In the genomic region with DNA sequence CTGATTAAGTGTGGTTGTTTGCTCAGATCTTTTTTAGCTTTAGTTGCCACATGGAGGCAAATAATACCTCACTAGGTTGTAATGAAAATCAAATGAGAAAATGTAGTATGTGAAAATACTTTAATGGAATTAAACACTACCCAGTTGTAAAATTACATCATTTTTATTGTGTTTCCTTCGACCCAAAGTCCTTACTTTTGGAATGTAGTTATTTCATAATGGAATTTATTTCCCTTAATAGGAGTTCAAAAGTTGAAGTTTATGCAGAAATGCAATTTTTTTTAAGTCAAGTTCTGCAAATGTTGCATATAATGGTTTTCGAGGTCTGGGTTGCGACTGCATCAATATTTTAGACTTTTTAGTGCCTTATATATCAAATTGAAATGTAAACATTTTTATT, we compare ENCODE assay signal across 8 cellular contexts. TPM values are rescaled to one million over a fixed set of nuclear protein-coding genes. Genes with fewer than 3 reads are reported as not detected.
DNase-seq lines count a peak whose midpoint lies in the region; ATAC-seq, FAIRE-seq and TF ChIP-seq lines count a peak whose summit lies in the region.

No MANE protein-coding gene starts in this region.

- H4K20me1 ChIP-seq in DND-41 (ENCODE audit: insufficient read depth, low read length) = peaks cover 31% of the 10 kb centered on the region; the same call in 1 of the 2 replicates
- peaks cover 39% of the 10 kb centered on the region for H4K20me1 ChIP-seq in PC-3 (ENCODE audit: low read length)

- H3K27me3 ChIP-seq in DND-41 (ENCODE audit: insufficient read depth, low read length, poor library complexity) (peaks cover 9% of the 10 kb centered on the region), PC-3 (ENCODE audit: low read length) (no peaks in the 10 kb centered on the region), parathyroid adenoma (ENCODE audit: control insufficient read depth, insufficient read depth, low read length) (no peaks in the 10 kb centered on the region)

- no peaks in the 10 kb centered on the region for H3K9me2 ChIP-seq in PC-3 (replicated peaks; ENCODE audit: low read length)

- peaks cover 44% of the 10 kb centered on the region for H3K4me1 ChIP-seq in DND-41 (ENCODE audit: insufficient read depth, low read length)
- peaks cover 32% of the 10 kb centered on the region for H3K4me1 ChIP-seq in PC-3 (ENCODE audit: insufficient read depth, low read length)
- peaks cover 18% of the 10 kb centered on the region for H3K4me1 ChIP-seq in parathyroid adenoma

- no peak for TF ChIP-seq CTCF in DND-41 (IDR thresholded peaks at IDR 0.05; ENCODE audit: borderline replicate concordance, extremely low read depth, low read length, poor library complexity, severe bottlenecking)
- TF ChIP-seq CTCF in PC-3 (conservative IDR thresholded peaks at IDR 0.05; ENCODE audit: low read depth, low read length) = no peak
- TF ChIP-seq CTCF in parathyroid adenoma (IDR thresholded peaks at IDR 0.05) = no peak

- DNase-seq in DND-41 = no peak
- no peak for DNase-seq in PC-3
- DNase-seq in NCI-H82 (lab: John Stamatoyannopoulos, UW) = no peak
- no peak for DNase-seq in stimulated activated CD4-positive, alpha-beta T cell treated with anti-CD3 and anti-CD28 coated beads, Interleukin-1b, Interleukin-23, amount 100 ng/mL, for 48 hours

- H3K9ac ChIP-seq in DND-41 (ENCODE audit: low read depth, low read length) (peak overlapping the region; percentile 70), PC-3 (ENCODE audit: low read length) (0 out of 2 replicates have a peak overlapping the region, but pooled peaks have one; percentile 90), parathyroid adenoma (no peak overlapping the region)

- peak overlapping the region; percentile 40; the same call in 1 of the 2 replicates for H2AFZ ChIP-seq in DND-41 (ENCODE audit: low read depth, low read length)
- H2AFZ ChIP-seq in PC-3 (ENCODE audit: low read length) = no peak overlapping the region
- peak overlapping the region; percentile 90 for H2AFZ ChIP-seq in parathyroid adenoma

- H3K4me3 ChIP-seq in DND-41 (ENCODE audit: low read depth in 1 of 2, low read length in 2 of 2) = peak overlapping the region; percentile 46 to 72; a peak in 3 of 4 replicates
- peak overlapping the region; percentile 95 for H3K4me3 ChIP-seq in PC-3 (ENCODE audit: low read length)
- peak overlapping the region; percentile 95 for H3K4me3 ChIP-seq in parathyroid adenoma (ENCODE audit: low read depth, low read length)

- H3K9me3 ChIP-seq in DND-41 (ENCODE audit: insufficient read depth, low read length, severe bottlenecking) = no peaks in the 10 kb centered on the region
- no peaks in the 10 kb centered on the region for H3K9me3 ChIP-seq in PC-3 (ENCODE audit: low read length)
- no peaks in the 10 kb centered on the region for H3K9me3 ChIP-seq in parathyroid adenoma (ENCODE audit: control insufficient read depth, low read length)

- H3F3A ChIP-seq in PC-3 (ENCODE audit: low read length, unreplicated experiment) = no peaks in the 10 kb centered on the region

- POLR2A ChIA-PET in PC-3 (lab: Charles Lee; ENCODE audit: unreplicated experiment) = no interaction called here

- intact Hi-C loops in PC-3 (cut with micrococcal nuclease) = loop anchor here (10.0 kb wide), 1 partner anchor 233 kb away; no protein-coding TSS in a partner anchor

- H3K36me3 ChIP-seq in DND-41 (ENCODE audit: insufficient read depth, low read length) = peaks cover 28% of the 10 kb centered on the region
- peaks cover 13% of the 10 kb centered on the region for H3K36me3 ChIP-seq in PC-3 (ENCODE audit: low read depth, low read length)
- H3K36me3 ChIP-seq in parathyroid adenoma (ENCODE audit: control insufficient read depth, insufficient read depth, low read length) = no peaks in the 10 kb centered on the region

- BruUV-seq in PC-3 (replicated peaks; lab: Mats Ljungman, UMichigan) = no TSS peak

- H3K79me2 ChIP-seq in DND-41 (ENCODE audit: insufficient read depth, low read length) (peaks cover 51% of the 10 kb centered on the region), PC-3 (ENCODE audit: low read length) (peaks cover 97% of the 10 kb centered on the region), parathyroid adenoma (peaks cover 21% of the 10 kb centered on the region)

- H3K4me2 ChIP-seq in DND-41 (ENCODE audit: insufficient read depth, low read length) (peak overlapping the region; percentile 72), PC-3 (ENCODE audit: low read length) (peak overlapping the region; percentile 93), parathyroid adenoma (ENCODE audit: low read length) (peak overlapping the region; percentile 70)

- H3K27ac ChIP-seq in DND-41 (ENCODE audit: low read length) = no peak overlapping the region
- peak overlapping the region; percentile 75; the same call in 1 of the 2 replicates for H3K27ac ChIP-seq in PC-3 (ENCODE audit: low read length)
- H3K27ac ChIP-seq in parathyroid adenoma = peak overlapping the region; percentile 88

- peak; percentile 18 for FAIRE-seq in endometrium (lab: Jason Lieb, UNC)

- CTCF ChIA-PET in PC-3 (lab: Charles Lee) = interaction anchor here (0.5 kb wide), 1 partner anchor 261 kb away, joined by 3 read pairs; no protein-coding TSS in a partner anchor

- ATAC-seq in DND-41 (ENCODE audit: insufficient read depth, low read depth) (no peak), PC-3 (no peak; the same call in 1 of the 2 replicates), HG03469 (IDR thresholded peaks at IDR 0.05; ENCODE audit: unreplicated experiment) (no peak), HG02885 (IDR thresholded peaks at IDR 0.05; ENCODE audit: poor library complexity, unreplicated experiment) (no peak)

RNA-seq across cellular contexts. Expression of a gene that starts 31.0 kb away (rescaled TPM):
- total RNA-seq in PC-3 (2014; rRNA removed) = 187 and 197 TPM in 2 replicates
